20 cellular contexts compared by ENCODE assay signal in the genomic region with DNA sequence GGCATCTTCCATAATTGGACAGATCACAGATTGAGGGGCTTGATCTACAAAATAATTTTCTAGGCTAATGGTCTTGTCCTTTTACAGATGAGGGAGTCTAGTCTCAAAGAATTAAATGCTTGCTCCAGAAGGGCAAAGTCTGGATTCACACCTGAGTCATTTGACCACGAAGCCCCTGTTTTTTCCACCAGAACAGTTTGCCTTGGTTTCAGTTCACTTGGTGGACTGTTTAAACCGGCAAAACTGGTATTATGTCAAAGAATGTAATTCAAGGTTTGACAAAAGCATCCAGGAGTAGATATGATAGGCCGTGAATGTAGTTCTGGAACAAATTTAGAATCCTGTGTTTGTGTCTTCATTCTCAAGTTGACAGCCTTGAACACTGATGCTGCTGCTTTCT. TPM values are rescaled to one million over a fixed set of nuclear protein-coding genes. Genes with fewer than 3 reads are reported as not detected.
A peak's percentile ranks its signal among the peaks of the same experiment; 100 is the strongest.
DNase-seq lines count a peak whose midpoint lies in the region; ATAC-seq, FAIRE-seq and TF ChIP-seq lines count a peak whose summit lies in the region.
"Had no signal": no experiment of that assay in that cellular context is flagged by ENCODE, and none has a peak within 500 bp of the region (broad histone marks: within the 10 kb centered on the region; RNA-seq: fewer than 3 reads in every experiment).

No MANE protein-coding gene starts in this region.

- H2BK5ac ChIP-seq in mesenchymal stem cell (ENCODE audit: low read depth, low read length, poor library complexity, severe bottlenecking) = no peak overlapping the region

- H2BK15ac ChIP-seq in mesenchymal stem cell (ENCODE audit: low read depth, poor library complexity, severe bottlenecking) = no peak overlapping the region

- peak overlapping the region; percentile 5 for H3K27ac ChIP-seq in mesenchymal stem cell (ENCODE audit: low read length, poor library complexity, severe bottlenecking)
- H3K27ac ChIP-seq: gastrocnemius medialis, prostate gland, SK-N-MC had no signal

- peak overlapping the region; percentile 21 for H3K9ac ChIP-seq in mesenchymal stem cell (ENCODE audit: low read length)

- no peak overlapping the region for H3K14ac ChIP-seq in mesenchymal stem cell (ENCODE audit: low read length in 2 of 2)

- H3K4me3 ChIP-seq in LNCaP clone FGC (ENCODE audit: low read depth, low read length) (peak overlapping the region; percentile 80), bronchial epithelial cell (ENCODE audit: low read depth, low read length) (no peak overlapping the region), mesenchymal stem cell (ENCODE audit: insufficient read depth in 1 of 2, low read depth in 1 of 2, low read length in 2 of 2) (no peak overlapping the region)
- H3K4me3 ChIP-seq: gastrocnemius medialis, K562, prostate gland, SK-N-MC had no signal

- no peak for TF ChIP-seq CTCF in LNCaP clone FGC (IDR thresholded peaks at IDR 0.05; ENCODE audit: control insufficient read depth, extremely low read depth, insufficient read depth)
- TF ChIP-seq CTCF in bronchial epithelial cell (IDR thresholded peaks at IDR 0.05; ENCODE audit: insufficient read depth, low read length, severe bottlenecking) = no peak

- H3K36me3 ChIP-seq in bronchial epithelial cell (ENCODE audit: control insufficient read depth, insufficient read depth, low read length) (no peaks in the 10 kb centered on the region), mesenchymal stem cell (ENCODE audit: control insufficient read depth in 1 of 2, insufficient read depth in 2 of 2, low read depth in 1 of 2, low read length in 2 of 2) (no peaks in the 10 kb centered on the region)
- H3K36me3 ChIP-seq: gastrocnemius medialis, prostate gland, stomach had no signal

- in situ Hi-C loops in Caki2 (cut with HindIII; ENCODE audit: low pct_unique_long_range_greater_than_20kb, low sequenced_read_pairs) = no loop called here

- H3K23ac ChIP-seq in mesenchymal stem cell (ENCODE audit: low read length in 2 of 2) = no peak overlapping the region

- H3K4me2 ChIP-seq in mesenchymal stem cell (ENCODE audit: low read length, poor library complexity, severe bottlenecking) = peak overlapping the region; percentile 22

- H4K91ac ChIP-seq in mesenchymal stem cell (ENCODE audit: low read length) = no peak overlapping the region

- no peaks in the 10 kb centered on the region for H3K9me3 ChIP-seq in mesenchymal stem cell (ENCODE audit: control insufficient read depth, low read length)
- H3K9me3 ChIP-seq: gastrocnemius medialis, prostate gland, stomach had no signal

- no peak overlapping the region for H4K8ac ChIP-seq in mesenchymal stem cell (ENCODE audit: low read length)

- DNase-seq in Caki2 (ENCODE audit: low read depth) (peak; percentile 12), LNCaP clone FGC (ENCODE audit: low read depth) (no peak), bronchial epithelial cell (ENCODE audit: low read depth) (peak; percentile 45), mesenchymal stem cell (peak; percentile 36), NCI-H2227 treated with DMSO at 0.1 percent for 48 hours (lab: John Stamatoyannopoulos, UW) (no peak), DMS79 (lab: John Stamatoyannopoulos, UW) (no peak)
- DNase-seq: activated CD8-positive, alpha-beta T cell treated with anti-CD3 and anti-CD28 coated beads, Interleukin-2, amount 10 ng/mL, durations not matched to agents 7 days and 5 days; CD4-positive, alpha-beta memory T cell; endodermal cell; gastrocnemius medialis; H9; NCI-H1436 treated with DMSO at 0.1 percent for 48 hours; stimulated activated CD4-positive, alpha-beta T cell treated with anti-CD3 and anti-CD28 coated beads, Interleukin-15, amount 100 ng/mL, for 24 hours; stomach had no signal

- H3K27me3 ChIP-seq in bronchial epithelial cell (ENCODE audit: control insufficient read depth, insufficient read depth, low read length) (no peaks in the 10 kb centered on the region), mesenchymal stem cell (ENCODE audit: control insufficient read depth in 1 of 2, insufficient read depth in 1 of 2, low read length in 2 of 2) (no peaks in the 10 kb centered on the region)
- H3K27me3 ChIP-seq: gastrocnemius medialis had no signal

- H2AK5ac ChIP-seq in mesenchymal stem cell (ENCODE audit: low read length, severe bottlenecking) = no peak overlapping the region

- FAIRE-seq in bronchial epithelial cell (lab: Jason Lieb, UNC) = no peak
- FAIRE-seq: K562, TTC549 had no signal

- H2BK12ac ChIP-seq in mesenchymal stem cell (ENCODE audit: low read length in 2 of 2) = no peak overlapping the region

- H2BK120ac ChIP-seq in mesenchymal stem cell (ENCODE audit: low read depth, low read length) = peak overlapping the region; percentile 49

- peaks cover 10% of the 10 kb centered on the region for H3K79me1 ChIP-seq in mesenchymal stem cell (replicated peaks; ENCODE audit: low read length, poor library complexity, severe bottlenecking)

- peaks cover 13% of the 10 kb centered on the region for H3K4me1 ChIP-seq in mesenchymal stem cell (ENCODE audit: control insufficient read depth, insufficient read depth, low read depth, low read length)
- H3K4me1 ChIP-seq: prostate gland had no signal

- H3K4ac ChIP-seq in mesenchymal stem cell (ENCODE audit: low read depth in 1 of 2, low read length in 2 of 2) = no peak overlapping the region

- no peak overlapping the region for H2AFZ ChIP-seq in mesenchymal stem cell (ENCODE audit: low read depth, low read length)

- H3K18ac ChIP-seq in mesenchymal stem cell (ENCODE audit: low read depth in 1 of 2, low read length in 2 of 2) = peak overlapping the region; percentile 49 to 62

- ATAC-seq in GM21423 (IDR thresholded peaks at IDR 0.05; ENCODE audit: unreplicated experiment) (no peak), HG02678 (IDR thresholded peaks at IDR 0.05; ENCODE audit: unreplicated experiment) (no peak)
- ATAC-seq: activated CD8-positive, alpha-beta T cell treated with anti-CD3 and anti-CD28 coated beads, Interleukin-2, amount 10 ng/mL, durations not matched to agents 7 days and 5 days; gastrocnemius medialis; K562 had no signal

- WGBS in mesenchymal stem cell = 60% methylated on average over 3 of the region's 3 CpGs

RNA-seq across cellular contexts. Expression of gene MYO6, which starts 3.3 kb away (rescaled TPM):
- 6.4 and 7.8 TPM in 2 replicates for total RNA-seq in Caki2 (2014; rRNA removed; shearing (Covaris generic); ENCODE audit: low replicate concordance)
- 13.7 and 19.1 TPM in 2 replicates for total RNA-seq in bronchial epithelial cell
- 60.7 TPM for polyA plus RNA-seq in mesenchymal stem cell (2013, experiment 1 of 2)
- 60.0 TPM for polyA plus RNA-seq in mesenchymal stem cell (2013, experiment 2 of 2)

Comparison
In these comparisons a context has a peak if more than half of its experiments do, and no peak if none do; other contexts are left out.
1. DNase-seq: peak in Caki2 (single experiment), bronchial epithelial cell (single experiment) and mesenchymal stem cell (single experiment); none in LNCaP clone FGC (single experiment), NCI-H2227 treated with DMSO at 0.1 percent for 48 hours (single experiment) and DMS79 (single experiment).